8 cellular contexts compared by ENCODE assay signal in the genomic region with DNA sequence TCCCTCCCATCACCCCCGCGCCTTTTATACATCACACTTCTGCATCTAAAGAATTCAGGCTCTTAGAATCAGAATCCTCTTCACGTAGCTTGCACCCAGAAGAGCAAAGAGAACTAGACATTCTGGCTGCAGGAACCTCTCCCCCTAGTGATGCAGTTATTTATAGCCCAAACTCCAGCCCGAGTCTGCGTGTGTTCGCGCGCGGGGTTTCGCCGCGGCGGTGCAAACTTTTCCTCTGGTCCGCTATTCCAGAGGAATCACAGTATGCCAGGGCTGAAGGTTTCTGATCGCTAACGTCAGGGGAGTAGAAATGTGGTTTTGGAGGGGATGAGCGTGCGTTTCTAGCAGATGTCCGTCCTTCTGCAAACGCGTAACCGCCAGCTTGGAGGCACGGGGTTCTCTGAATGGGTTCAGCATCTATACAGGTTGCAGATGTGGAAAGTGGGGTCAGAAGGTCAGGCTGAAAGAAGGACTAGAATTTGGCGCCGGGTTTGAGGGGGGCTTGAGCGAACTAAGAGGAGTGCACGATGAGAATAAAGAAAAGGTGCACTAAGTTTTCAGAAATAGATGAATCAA. TPM values are rescaled to one million over a fixed set of nuclear protein-coding genes. Genes with fewer than 3 reads are reported as not detected.
DNase-seq lines count a peak whose midpoint lies in the region; ATAC-seq and TF ChIP-seq lines count a peak whose summit lies in the region.

No MANE protein-coding gene starts in this region.

- H3K27me3 ChIP-seq in breast epithelium (peaks cover 3 to 83% of the 10 kb centered on the region in 2 donors), transverse colon (peaks cover 87% of the 10 kb centered on the region)

- ATAC-seq in activated naive CD8-positive, alpha-beta T cell treated with anti-CD3 and anti-CD28 coated beads, Interleukin-2, amount 10 ng/mL, durations not matched to agents 7 days and 5 days (ENCODE audit: low read depth), result no peak
- no peak for ATAC-seq in GM18867 (IDR thresholded peaks at IDR 0.05; ENCODE audit: unreplicated experiment)
- ATAC-seq in GM18873 (IDR thresholded peaks at IDR 0.05; ENCODE audit: low FRiP score, unreplicated experiment), result no peak

- H3K4me1 ChIP-seq in breast epithelium, result peaks cover 0 to 8% of the 10 kb centered on the region in 2 donors
- H3K4me1 ChIP-seq in transverse colon, result peaks cover 0 to 39% (median 31%) of the 10 kb centered on the region in 4 donors

- H3K27me3 Mint-ChIP-seq in MCF 10A (ENCODE audit: insufficient read depth, unreplicated experiment), result peaks cover 62% of the 10 kb centered on the region
- peaks cover 61% of the 10 kb centered on the region for H3K27me3 Mint-ChIP-seq in activated naive CD8-positive, alpha-beta T cell treated with anti-CD3 and anti-CD28 coated beads, Interleukin-2, amount 10 ng/mL, durations not matched to agents 7 days and 5 days

- intact Hi-C loops in breast epithelium (cut with DNase I; ENCODE audit: low total_unique reads) (no loop called here), MCF 10A (cut with micrococcal nuclease) (no loop called here), transverse colon (cut with DNase I; ENCODE audit: low total_unique reads) (no loop called here)

- H3K4me3 Mint-ChIP-seq in MCF 10A (ENCODE audit: unreplicated experiment), result no peak overlapping the region
- peak overlapping the region; percentile 49 for H3K4me3 Mint-ChIP-seq in activated naive CD8-positive, alpha-beta T cell treated with anti-CD3 and anti-CD28 coated beads, Interleukin-2, amount 10 ng/mL, durations not matched to agents 7 days and 5 days

- BruUV-seq in MCF 10A (replicated peaks; lab: Mats Ljungman, UMichigan), result no TSS peak

- H3K4me3 ChIP-seq in breast epithelium (peak overlapping the region; percentile 43 to 70 (median 54)), transverse colon (peak overlapping the region in 3 of 4 donors; percentile 42 to 58 (median 50))

- H3K36me3 ChIP-seq in breast epithelium (no peaks in the 10 kb centered on the region), transverse colon (no peaks in the 10 kb centered on the region)

- no peaks in the 10 kb centered on the region for H3K36me3 Mint-ChIP-seq in MCF 10A (ENCODE audit: insufficient read depth, unreplicated experiment)
- H3K36me3 Mint-ChIP-seq in activated naive CD8-positive, alpha-beta T cell treated with anti-CD3 and anti-CD28 coated beads, Interleukin-2, amount 10 ng/mL, durations not matched to agents 7 days and 5 days, result no peaks in the 10 kb centered on the region

- H3K27ac ChIP-seq in breast epithelium (no peak overlapping the region), transverse colon (peak overlapping the region; percentile 61 to 68 (median 62))

- in situ Hi-C loops in transverse colon (cut with MboI; ENCODE audit: low pct_ligation_motif_present in 1 of 4, low pct_unique_long_range_greater_than_20kb in 1 of 4, low sequenced_read_pairs in 3 of 4), result no loop called here

- no peaks in the 10 kb centered on the region for H3K9me3 Mint-ChIP-seq in MCF 10A (ENCODE audit: unreplicated experiment)
- H3K9me3 Mint-ChIP-seq in activated naive CD8-positive, alpha-beta T cell treated with anti-CD3 and anti-CD28 coated beads, Interleukin-2, amount 10 ng/mL, durations not matched to agents 7 days and 5 days, result no peaks in the 10 kb centered on the region

- H3K4me1 Mint-ChIP-seq in MCF 10A (ENCODE audit: insufficient read depth, unreplicated experiment), result no peaks in the 10 kb centered on the region
- H3K4me1 Mint-ChIP-seq in activated naive CD8-positive, alpha-beta T cell treated with anti-CD3 and anti-CD28 coated beads, Interleukin-2, amount 10 ng/mL, durations not matched to agents 7 days and 5 days, result peaks cover 17% of the 10 kb centered on the region

- TF ChIP-seq EP300 in transverse colon (IDR thresholded peaks at IDR 0.05; ENCODE audit: low read depth), result no peak

- H3K27ac Mint-ChIP-seq in MCF 10A (ENCODE audit: low read depth, unreplicated experiment), result no peak overlapping the region
- H3K27ac Mint-ChIP-seq in activated naive CD8-positive, alpha-beta T cell treated with anti-CD3 and anti-CD28 coated beads, Interleukin-2, amount 10 ng/mL, durations not matched to agents 7 days and 5 days, result no peak overlapping the region

- WGBS in transverse colon (ENCODE audit: low coverage in 1 of 2), 2 donors, result 0 to 7% methylated on average over 5 to 27 of the region's 27 CpGs

- CTCF ChIA-PET in MCF 10A (lab: Yijun Ruan, JAX), result no interaction called here

- TF ChIP-seq POLR2A in breast epithelium (IDR thresholded peaks at IDR 0.05) (no peak), transverse colon (IDR thresholded peaks at IDR 0.05) (no peak)

- POLR2A ChIA-PET in MCF 10A (lab: Yijun Ruan, JAX), result interaction anchor here (0.6 kb wide), 1 partner anchor 403 kb away, joined by 3 read pairs; no protein-coding TSS in a partner anchor
- POLR2A ChIA-PET in activated naive CD8-positive, alpha-beta T cell treated with anti-CD3 and anti-CD28 coated beads, Interleukin-2, amount 10 ng/mL, durations not matched to agents 7 days and 5 days (lab: Charles Lee), result no interaction called here

- DNase-seq in breast epithelium (ENCODE audit: low spot score in 2 of 2) (no peak), MCF 10A (ENCODE audit: unreplicated experiment) (no peak), left kidney (ENCODE audit: low read depth, low spot score) (peak; percentile 77), transverse colon (no peak)
- DNase-seq in activated naive CD8-positive, alpha-beta T cell treated with anti-CD3 and anti-CD28 coated beads, Interleukin-2, amount 10 ng/mL, durations not matched to agents 7 days and 5 days, result no peak
- no peak for DNase-seq in activated CD4-positive, alpha-beta T cell treated with anti-CD3 and anti-CD28 coated beads for 4 hours

- no peaks in the 10 kb centered on the region for H3K9me3 ChIP-seq in breast epithelium
- H3K9me3 ChIP-seq in transverse colon, result no peaks in the 10 kb centered on the region

- TF ChIP-seq CTCF in breast epithelium (IDR thresholded peaks at IDR 0.05) (no peak), MCF 10A (IDR thresholded peaks at IDR 0.05; ENCODE audit: unreplicated experiment) (no peak), transverse colon (IDR thresholded peaks at IDR 0.05) (no peak)

RNA-seq across cellular contexts. Expression of a gene that starts 1.9 kb away (rescaled TPM):
- total RNA-seq in breast epithelium (1 to 10 TPM in 1 of 3 donors, under 1 TPM in 2; 0.66 to 1.8 (median 0.80) TPM), MCF 10A (2022) (not detected in 2 replicates), transverse colon (10 to 100 TPM in 3 of 4 donors, 1 to 10 TPM in 1; 3.6 to 31.0 (median 16.9) TPM)
- not detected for total RNA-seq in activated naive CD8-positive, alpha-beta T cell treated with anti-CD3 and anti-CD28 coated beads, Interleukin-2, amount 10 ng/mL, durations not matched to agents 7 days and 5 days

Comparison
In these comparisons a context has a peak if more than half of its experiments do, and no peak if none do; other contexts are left out.
1. H3K27ac ChIP-seq: peak in transverse colon (4 of 4); none in breast epithelium (0 of 2).